ENCODE assay signal across 10 cellular contexts in the genomic region with DNA sequence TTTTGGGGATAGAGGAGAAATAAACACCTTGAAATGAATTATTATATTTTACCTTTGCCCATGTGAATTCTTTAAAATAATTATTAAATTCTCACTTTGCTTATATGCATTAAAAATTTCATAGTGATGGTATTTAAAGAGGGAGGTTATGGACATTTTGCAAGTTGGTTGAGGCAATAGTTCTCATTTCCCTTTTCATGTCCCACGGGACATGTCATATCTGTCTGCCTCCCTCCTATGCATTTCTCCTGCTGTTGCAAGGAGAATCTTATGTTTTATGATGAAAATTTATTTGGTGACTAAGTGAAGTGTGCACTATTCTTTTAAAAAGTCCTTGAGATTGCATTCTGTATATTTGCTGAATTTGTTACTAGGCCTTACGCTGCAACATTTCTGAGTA.
A peak's percentile ranks its signal among the peaks of the same experiment; 100 is the strongest.
DNase-seq lines count a peak whose midpoint lies in the region; ATAC-seq lines count a peak whose summit lies in the region.
"Had no signal": no experiment of that assay in that cellular context is flagged by ENCODE, and none has a peak within 500 bp of the region (broad histone marks: within the 10 kb centered on the region; RNA-seq: fewer than 3 reads in every experiment).

No MANE protein-coding gene starts in this region.

- peaks cover 8% of the 10 kb centered on the region for H3K36me3 Mint-ChIP-seq in activated T-cell treated with anti-CD3 and anti-CD28 coated beads, Interleukin-2, amount 50 U/mL, for 4 hours (ENCODE audit: insufficient read depth)
- peaks cover 10% of the 10 kb centered on the region for H3K36me3 Mint-ChIP-seq in activated naive CD8-positive, alpha-beta T cell
- peaks cover 16% of the 10 kb centered on the region for H3K36me3 Mint-ChIP-seq in stimulated activated memory B cell treated with anti-CD40 and anti-IgM and Interleukin-4, amounts not matched to agents 10 μg/mL and 1 μg/mL and 100 μg/mL, for 72 hours

- peak overlapping the region; percentile 96 for H3K27ac Mint-ChIP-seq in activated naive CD8-positive, alpha-beta T cell
- no peak overlapping the region for H3K27ac Mint-ChIP-seq in stimulated activated memory B cell treated with anti-CD40 and anti-IgM and Interleukin-4, amounts not matched to agents 10 μg/mL and 1 μg/mL and 100 μg/mL, for 72 hours

- peaks cover 3% of the 10 kb centered on the region for H3K9me3 Mint-ChIP-seq in activated T-cell treated with anti-CD3 and anti-CD28 coated beads, Interleukin-2, amount 50 U/mL, for 4 hours
- no peaks in the 10 kb centered on the region for H3K9me3 Mint-ChIP-seq in activated naive CD8-positive, alpha-beta T cell (ENCODE audit: low read depth)
- peaks cover 3% of the 10 kb centered on the region for H3K9me3 Mint-ChIP-seq in stimulated activated memory B cell treated with anti-CD40 and anti-IgM and Interleukin-4, amounts not matched to agents 10 μg/mL and 1 μg/mL and 100 μg/mL, for 72 hours

- peak overlapping the region; percentile 67 for H3K4me3 Mint-ChIP-seq in activated T-cell treated with anti-CD3 and anti-CD28 coated beads, Interleukin-2, amount 50 U/mL, for 4 hours
- peak overlapping the region; percentile 84 for H3K4me3 Mint-ChIP-seq in activated naive CD8-positive, alpha-beta T cell
- H3K4me3 Mint-ChIP-seq in stimulated activated memory B cell treated with anti-CD40 and anti-IgM and Interleukin-4, amounts not matched to agents 10 μg/mL and 1 μg/mL and 100 μg/mL, for 72 hours, result no peak overlapping the region

- peaks cover 87% of the 10 kb centered on the region for H3K4me1 Mint-ChIP-seq in activated T-cell treated with anti-CD3 and anti-CD28 coated beads, Interleukin-2, amount 50 U/mL, for 4 hours (ENCODE audit: low read depth)
- peaks cover 83% of the 10 kb centered on the region for H3K4me1 Mint-ChIP-seq in activated naive CD8-positive, alpha-beta T cell (ENCODE audit: low read depth)
- H3K4me1 Mint-ChIP-seq in stimulated activated memory B cell treated with anti-CD40 and anti-IgM and Interleukin-4, amounts not matched to agents 10 μg/mL and 1 μg/mL and 100 μg/mL, for 72 hours, result peaks cover 71% of the 10 kb centered on the region

- ATAC-seq in activated T-cell treated with anti-CD3 and anti-CD28 coated beads, Interleukin-2, amount 50 U/mL, for 4 hours, result no peak
- ATAC-seq in HG03354 (IDR thresholded peaks at IDR 0.05; ENCODE audit: poor library complexity, severe bottlenecking, unreplicated experiment), result peak; percentile 38
- peak; percentile 64 for ATAC-seq in stimulated activated memory B cell treated with anti-CD40 and anti-IgM and Interleukin-4, amounts not matched to agents 10 μg/mL and 1 μg/mL and 100 μg/mL, for 72 hours
- no peak for ATAC-seq in HG02884 (IDR thresholded peaks at IDR 0.05; ENCODE audit: unreplicated experiment)
- no peak for ATAC-seq in HG02623 (IDR thresholded peaks at IDR 0.05; ENCODE audit: unreplicated experiment)

- H3K27me3 Mint-ChIP-seq in activated T-cell treated with anti-CD3 and anti-CD28 coated beads, Interleukin-2, amount 50 U/mL, for 4 hours (ENCODE audit: low read depth), result no peaks in the 10 kb centered on the region
- no peaks in the 10 kb centered on the region for H3K27me3 Mint-ChIP-seq in activated naive CD8-positive, alpha-beta T cell
- H3K27me3 Mint-ChIP-seq in stimulated activated memory B cell treated with anti-CD40 and anti-IgM and Interleukin-4, amounts not matched to agents 10 μg/mL and 1 μg/mL and 100 μg/mL, for 72 hours, result no peaks in the 10 kb centered on the region

- no peak for DNase-seq in activated T-cell treated with anti-CD3 and anti-CD28 coated beads, Interleukin-2, amount 50 U/mL, for 4 hours
- no peak for DNase-seq in activated T-cell treated with anti-CD3 and anti-CD28 coated beads, Interleukin-2, amount 50 U/mL, for 1 hour
- DNase-seq in activated effector memory CD4-positive, alpha-beta T cell treated with Interleukin-2 at 50 U/mL for 16 hours, result no peak
- DNase-seq: NCI-H187 treated with DMSO at 0.1 percent for 48 hours, SJCRH30 had no signal

Comparison
In these comparisons a context has a peak if more than half of its experiments do, and no peak if none do; other contexts are left out.
1. ATAC-seq: peak in HG03354 (single experiment) and stimulated activated memory B cell treated with anti-CD40 and anti-IgM and Interleukin-4, amounts not matched to agents 10 μg/mL and 1 μg/mL and 100 μg/mL, for 72 hours (single experiment); none in activated T-cell treated with anti-CD3 and anti-CD28 coated beads, Interleukin-2, amount 50 U/mL, for 4 hours (0 of 2), HG02884 (single experiment) and HG02623 (single experiment).